ENCODE assay signal across 28 cellular contexts in the genomic region with DNA sequence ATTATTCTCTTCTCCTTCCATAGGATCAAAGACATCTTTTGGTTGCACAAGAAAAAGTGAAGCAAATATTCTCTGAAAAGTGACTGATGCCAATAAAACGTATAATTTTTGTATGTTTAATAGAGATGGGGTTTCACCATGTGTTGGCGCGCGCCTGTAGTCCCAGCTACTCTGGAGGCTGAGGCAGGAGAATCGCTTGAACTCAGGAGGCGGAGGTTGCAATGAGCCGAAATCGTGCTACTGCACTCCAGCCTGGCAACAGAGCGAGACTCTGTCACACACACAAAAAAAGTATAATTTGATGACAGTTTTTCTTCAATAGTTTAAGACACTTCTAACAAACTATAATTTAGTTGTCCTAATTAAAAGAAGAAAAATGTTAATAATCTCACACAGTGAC. TPM values are rescaled to one million over a fixed set of nuclear protein-coding genes. Genes with fewer than 3 reads are reported as not detected.
"Had no signal": no experiment of that assay in that cellular context is flagged by ENCODE, and none has a peak within 500 bp of the region (broad histone marks: within the 10 kb centered on the region; RNA-seq: fewer than 3 reads in every experiment).

No MANE protein-coding gene starts in this region.

- H3K4me3 Mint-ChIP-seq: stimulated activated effector memory CD8-positive, alpha-beta T cell treated with anti-CD3 and anti-CD28 coated beads, Interleukin-12 subunit alpha, Interleukin-12 subunit beta, amount 100 ng/mL, for 72 hours; stimulated activated memory B cell treated with anti-CD40 and anti-IgM and Interleukin-4, amounts not matched to agents 10 μg/mL and 1 μg/mL and 100 μg/mL, for 72 hours; stimulated activated naive B cell treated with anti-CD40 and anti-IgM and Interleukin-4, amounts not matched to agents 10 μg/mL and 1 μg/mL and 100 μg/mL, for 72 hours; stimulated activated naive CD8-positive, alpha-beta T cell treated with anti-CD3 and anti-CD28 coated beads, Interleukin-15, amount 100 ng/mL, for 72 hours; stimulated activated naive CD8-positive, alpha-beta T cell treated with anti-CD3 and anti-CD28 coated beads, Interleukin-15, Interleukin-2, amounts not matched to agents 100 ng/mL and 50 ng/mL, for 24 hours; type B pancreatic cell had no signal

- H3K27me3 ChIP-seq: stomach, suprapubic skin, testis, thyroid gland, tibial artery, tibial nerve, transverse colon, upper lobe of right lung, uterus, vagina had no signal

- DNase-seq: stimulated activated CD4-positive, alpha-beta T cell treated with anti-CD3 and anti-CD28 coated beads, Interleukin-2, amount 100 ng/mL, for 24 hours; stimulated activated CD4-positive, alpha-beta T cell treated with anti-CD3 and anti-CD28 coated beads, Interleukin-2, amount 100 ng/mL, for 48 hours; stimulated activated CD4-positive, alpha-beta T cell treated with anti-CD3 and anti-CD28 coated beads, Interleukin-4, amount 100 ng/mL, for 1 hour; stimulated activated CD4-positive, alpha-beta T cell treated with anti-CD3 and anti-CD28 coated beads, Interleukin-4, amount 100 ng/mL, for 24 hours; stimulated activated CD4-positive, alpha-beta T cell treated with anti-CD3 and anti-CD28 coated beads, Interleukin-4, amount 100 ng/mL, for 4 hours; stimulated activated CD8-positive, alpha-beta memory T cell treated with anti-CD3 and anti-CD28 coated beads, Interleukin-4, amount 100 ng/mL, for 48 hours; stimulated activated naive B cell treated with anti-CD40 and anti-IgM and Interleukin-4, amounts not matched to agents 10 μg/mL and 1 μg/mL and 100 μg/mL, for 72 hours; stimulated activated naive CD4-positive, alpha-beta T cell; stimulated activated naive CD4-positive, alpha-beta T cell treated with Interleukin-2 at 50 U/mL for 16 hours; stimulated activated naive CD8-positive, alpha-beta T cell treated with anti-CD3 and anti-CD28 coated beads, Interleukin-15, amount 100 ng/mL, for 72 hours; stomach; substantia nigra; testis; thyroid gland; tibial artery; transverse colon; trophoblast cell; upper lobe of right lung; uterus had no signal

- H3K27me3 Mint-ChIP-seq: stimulated activated memory B cell treated with anti-CD40 and anti-IgM and Interleukin-4, amounts not matched to agents 10 μg/mL and 1 μg/mL and 100 μg/mL, for 72 hours; stimulated activated naive CD8-positive, alpha-beta T cell treated with anti-CD3 and anti-CD28 coated beads, Interleukin-15, amount 100 ng/mL, for 72 hours; stimulated activated naive CD8-positive, alpha-beta T cell treated with anti-CD3 and anti-CD28 coated beads, Interleukin-15, Interleukin-2, amounts not matched to agents 100 ng/mL and 50 ng/mL, for 24 hours; type B pancreatic cell had no signal

- H3K4me3 ChIP-seq: stomach, suprapubic skin, testis, thoracic aorta, thyroid gland, tibial artery, tibial nerve, transverse colon, upper lobe of right lung, uterus, vagina had no signal

- H3K36me3 Mint-ChIP-seq: stimulated activated memory B cell treated with anti-CD40 and anti-IgM and Interleukin-4, amounts not matched to agents 10 μg/mL and 1 μg/mL and 100 μg/mL, for 72 hours; type B pancreatic cell had no signal

- H3K4me1 ChIP-seq: uterus, vagina had no signal

- ATAC-seq: stimulated activated effector memory CD8-positive, alpha-beta T cell treated with anti-CD3 and anti-CD28 coated beads, Interleukin-12 subunit alpha, Interleukin-12 subunit beta, amount 100 ng/mL, for 72 hours; stimulated activated memory B cell treated with anti-CD40 and anti-IgM and Interleukin-4, amounts not matched to agents 10 μg/mL and 1 μg/mL and 100 μg/mL, for 72 hours; stimulated activated naive B cell treated with anti-CD40 and anti-IgM and Interleukin-4, amounts not matched to agents 10 μg/mL and 1 μg/mL and 100 μg/mL, for 72 hours; stimulated activated naive CD8-positive, alpha-beta T cell treated with anti-CD3 and anti-CD28 coated beads, Interleukin-15, amount 100 ng/mL, for 72 hours; upper lobe of right lung had no signal

- H3K27ac ChIP-seq: stomach, suprapubic skin, testis, thoracic aorta, thyroid gland, tibial artery, tibial nerve, transverse colon, upper lobe of right lung, uterus, vagina had no signal

- H3K9me3 Mint-ChIP-seq: stimulated activated effector memory CD8-positive, alpha-beta T cell treated with anti-CD3 and anti-CD28 coated beads, Interleukin-12 subunit alpha, Interleukin-12 subunit beta, amount 100 ng/mL, for 72 hours; stimulated activated memory B cell treated with anti-CD40 and anti-IgM and Interleukin-4, amounts not matched to agents 10 μg/mL and 1 μg/mL and 100 μg/mL, for 72 hours; stimulated activated naive B cell treated with anti-CD40 and anti-IgM and Interleukin-4, amounts not matched to agents 10 μg/mL and 1 μg/mL and 100 μg/mL, for 72 hours; stimulated activated naive CD8-positive, alpha-beta T cell treated with anti-CD3 and anti-CD28 coated beads, Interleukin-15, amount 100 ng/mL, for 72 hours; stimulated activated naive CD8-positive, alpha-beta T cell treated with anti-CD3 and anti-CD28 coated beads, Interleukin-15, Interleukin-2, amounts not matched to agents 100 ng/mL and 50 ng/mL, for 24 hours had no signal

- H3K27ac Mint-ChIP-seq: stimulated activated effector memory CD8-positive, alpha-beta T cell treated with anti-CD3 and anti-CD28 coated beads, Interleukin-12 subunit alpha, Interleukin-12 subunit beta, amount 100 ng/mL, for 72 hours; stimulated activated memory B cell treated with anti-CD40 and anti-IgM and Interleukin-4, amounts not matched to agents 10 μg/mL and 1 μg/mL and 100 μg/mL, for 72 hours; stimulated activated naive B cell treated with anti-CD40 and anti-IgM and Interleukin-4, amounts not matched to agents 10 μg/mL and 1 μg/mL and 100 μg/mL, for 72 hours; stimulated activated naive CD8-positive, alpha-beta T cell treated with anti-CD3 and anti-CD28 coated beads, Interleukin-15, Interleukin-2, amounts not matched to agents 100 ng/mL and 50 ng/mL, for 24 hours; type B pancreatic cell had no signal

- H3K9me3 ChIP-seq: stomach, suprapubic skin, testis, thoracic aorta, thyroid gland, tibial artery, tibial nerve, transverse colon, upper lobe of right lung, uterus, vagina had no signal

- H3K36me3 ChIP-seq: stomach, suprapubic skin, thoracic aorta, thyroid gland, tibial artery, tibial nerve, transverse colon, upper lobe of right lung, uterus, vagina had no signal

RNA-seq across cellular contexts. Expression of gene CA14, which starts 45.5 kb away (rescaled TPM):
- total RNA-seq: subcutaneous adipose tissue, thoracic aorta, vagina had no signal
